Comparison of ENCODE assay signal across 1 cellular context in the genomic region with DNA sequence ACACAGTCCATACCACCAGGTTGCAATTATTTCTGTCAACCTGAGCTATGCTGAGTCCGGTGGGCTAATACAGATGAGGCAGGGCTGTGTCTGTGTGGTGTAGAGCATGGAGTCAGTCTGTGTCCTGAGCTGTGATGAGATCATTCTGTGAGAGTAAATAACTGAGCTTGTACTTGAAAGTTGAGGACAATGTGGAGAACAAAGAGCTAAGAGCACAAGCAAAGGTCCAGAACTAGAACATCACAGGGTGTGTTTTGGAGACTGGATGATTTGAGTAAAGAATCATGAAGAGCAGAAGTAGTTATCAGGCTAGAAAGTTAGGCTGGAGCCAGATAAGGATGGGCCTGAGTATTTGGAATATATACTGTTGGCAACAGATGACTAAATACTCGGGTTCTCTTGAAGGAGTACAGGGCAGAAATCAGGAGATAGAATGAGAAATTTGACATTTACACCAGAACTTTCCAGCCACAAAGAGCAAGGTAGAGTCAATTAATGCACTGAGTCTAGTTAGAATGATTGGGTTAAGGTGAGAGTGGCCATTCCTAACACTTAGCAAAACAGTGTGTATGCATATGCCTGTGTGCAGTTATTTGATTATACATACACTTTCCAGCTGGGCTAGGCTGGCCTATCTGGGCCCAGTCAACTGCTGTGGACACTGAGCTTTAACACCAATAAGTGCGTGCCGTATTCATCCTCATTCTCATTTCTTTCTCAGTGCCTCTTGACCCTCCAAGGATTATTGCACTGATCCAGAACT.
TF ChIP-seq lines count a peak whose summit lies in the region.

No MANE protein-coding gene starts in this region.

TF ChIP-seq in HEK293, 187 proteins besides CTCF, POLR2A, EP300 and RAD21 (continued from another document):
- TF ChIP-seq, protein P1, sequence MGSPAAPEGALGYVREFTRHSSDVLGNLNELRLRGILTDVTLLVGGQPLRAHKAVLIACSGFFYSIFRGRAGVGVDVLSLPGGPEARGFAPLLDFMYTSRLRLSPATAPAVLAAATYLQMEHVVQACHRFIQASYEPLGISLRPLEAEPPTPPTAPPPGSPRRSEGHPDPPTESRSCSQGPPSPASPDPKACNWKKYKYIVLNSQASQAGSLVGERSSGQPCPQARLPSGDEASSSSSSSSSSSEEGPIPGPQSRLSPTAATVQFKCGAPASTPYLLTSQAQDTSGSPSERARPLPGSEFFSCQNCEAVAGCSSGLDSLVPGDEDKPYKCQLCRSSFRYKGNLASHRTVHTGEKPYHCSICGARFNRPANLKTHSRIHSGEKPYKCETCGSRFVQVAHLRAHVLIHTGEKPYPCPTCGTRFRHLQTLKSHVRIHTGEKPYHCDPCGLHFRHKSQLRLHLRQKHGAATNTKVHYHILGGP (tag by site-specific recombination; IDR thresholded peaks at IDR 0.05): no peak
- TF ChIP-seq SCRT2 (tag by site-specific recombination; IDR thresholded peaks at IDR 0.05) (0 out of 2 replicates have a peak, but pooled peaks have one; percentile 12), ZNF221 (tag by site-specific recombination; IDR thresholded peaks at IDR 0.05; ENCODE audit: borderline replicate concordance) (no peak), ZBTB49 (tag by site-specific recombination; IDR thresholded peaks at IDR 0.05; ENCODE audit: low read depth) (no peak), ZNF138 (tag by site-specific recombination; IDR thresholded peaks at IDR 0.05; ENCODE audit: borderline replicate concordance) (no peak), ZNF600 (tag by site-specific recombination; IDR thresholded peaks at IDR 0.05) (0 out of 2 replicates have a peak, but pooled peaks have one; percentile 39), ZBTB20 (tag by site-specific recombination; IDR thresholded peaks at IDR 0.05) (peak; percentile 67; the same call in 1 of the 2 replicates)
- TF ChIP-seq, protein P2, sequence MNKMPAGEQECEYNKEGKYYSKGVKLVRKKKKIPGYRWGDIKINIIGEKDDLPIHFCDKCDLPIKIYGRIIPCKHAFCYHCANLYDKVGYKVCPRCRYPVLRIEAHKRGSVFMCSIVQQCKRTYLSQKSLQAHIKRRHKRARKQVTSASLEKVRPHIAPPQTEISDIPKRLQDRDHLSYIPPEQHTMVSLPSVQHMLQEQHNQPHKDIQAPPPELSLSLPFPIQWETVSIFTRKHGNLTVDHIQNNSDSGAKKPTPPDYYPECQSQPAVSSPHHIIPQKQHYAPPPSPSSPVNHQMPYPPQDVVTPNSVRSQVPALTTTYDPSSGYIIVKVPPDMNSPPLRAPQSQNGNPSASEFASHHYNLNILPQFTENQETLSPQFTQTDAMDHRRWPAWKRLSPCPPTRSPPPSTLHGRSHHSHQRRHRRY (tag by site-specific recombination; IDR thresholded peaks at IDR 0.05): no peak
- TF ChIP-seq, protein P3, sequence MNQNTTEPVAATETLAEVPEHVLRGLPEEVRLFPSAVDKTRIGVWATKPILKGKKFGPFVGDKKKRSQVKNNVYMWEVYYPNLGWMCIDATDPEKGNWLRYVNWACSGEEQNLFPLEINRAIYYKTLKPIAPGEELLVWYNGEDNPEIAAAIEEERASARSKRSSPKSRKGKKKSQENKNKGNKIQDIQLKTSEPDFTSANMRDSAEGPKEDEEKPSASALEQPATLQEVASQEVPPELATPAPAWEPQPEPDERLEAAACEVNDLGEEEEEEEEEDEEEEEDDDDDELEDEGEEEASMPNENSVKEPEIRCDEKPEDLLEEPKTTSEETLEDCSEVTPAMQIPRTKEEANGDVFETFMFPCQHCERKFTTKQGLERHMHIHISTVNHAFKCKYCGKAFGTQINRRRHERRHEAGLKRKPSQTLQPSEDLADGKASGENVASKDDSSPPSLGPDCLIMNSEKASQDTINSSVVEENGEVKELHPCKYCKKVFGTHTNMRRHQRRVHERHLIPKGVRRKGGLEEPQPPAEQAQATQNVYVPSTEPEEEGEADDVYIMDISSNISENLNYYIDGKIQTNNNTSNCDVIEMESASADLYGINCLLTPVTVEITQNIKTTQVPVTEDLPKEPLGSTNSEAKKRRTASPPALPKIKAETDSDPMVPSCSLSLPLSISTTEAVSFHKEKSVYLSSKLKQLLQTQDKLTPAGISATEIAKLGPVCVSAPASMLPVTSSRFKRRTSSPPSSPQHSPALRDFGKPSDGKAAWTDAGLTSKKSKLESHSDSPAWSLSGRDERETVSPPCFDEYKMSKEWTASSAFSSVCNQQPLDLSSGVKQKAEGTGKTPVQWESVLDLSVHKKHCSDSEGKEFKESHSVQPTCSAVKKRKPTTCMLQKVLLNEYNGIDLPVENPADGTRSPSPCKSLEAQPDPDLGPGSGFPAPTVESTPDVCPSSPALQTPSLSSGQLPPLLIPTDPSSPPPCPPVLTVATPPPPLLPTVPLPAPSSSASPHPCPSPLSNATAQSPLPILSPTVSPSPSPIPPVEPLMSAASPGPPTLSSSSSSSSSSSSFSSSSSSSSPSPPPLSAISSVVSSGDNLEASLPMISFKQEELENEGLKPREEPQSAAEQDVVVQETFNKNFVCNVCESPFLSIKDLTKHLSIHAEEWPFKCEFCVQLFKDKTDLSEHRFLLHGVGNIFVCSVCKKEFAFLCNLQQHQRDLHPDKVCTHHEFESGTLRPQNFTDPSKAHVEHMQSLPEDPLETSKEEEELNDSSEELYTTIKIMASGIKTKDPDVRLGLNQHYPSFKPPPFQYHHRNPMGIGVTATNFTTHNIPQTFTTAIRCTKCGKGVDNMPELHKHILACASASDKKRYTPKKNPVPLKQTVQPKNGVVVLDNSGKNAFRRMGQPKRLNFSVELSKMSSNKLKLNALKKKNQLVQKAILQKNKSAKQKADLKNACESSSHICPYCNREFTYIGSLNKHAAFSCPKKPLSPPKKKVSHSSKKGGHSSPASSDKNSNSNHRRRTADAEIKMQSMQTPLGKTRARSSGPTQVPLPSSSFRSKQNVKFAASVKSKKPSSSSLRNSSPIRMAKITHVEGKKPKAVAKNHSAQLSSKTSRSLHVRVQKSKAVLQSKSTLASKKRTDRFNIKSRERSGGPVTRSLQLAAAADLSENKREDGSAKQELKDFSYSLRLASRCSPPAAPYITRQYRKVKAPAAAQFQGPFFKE (tag by site-specific recombination; IDR thresholded peaks at IDR 0.05; ENCODE audit: borderline replicate concordance): no peak
- TF ChIP-seq, protein P4, sequence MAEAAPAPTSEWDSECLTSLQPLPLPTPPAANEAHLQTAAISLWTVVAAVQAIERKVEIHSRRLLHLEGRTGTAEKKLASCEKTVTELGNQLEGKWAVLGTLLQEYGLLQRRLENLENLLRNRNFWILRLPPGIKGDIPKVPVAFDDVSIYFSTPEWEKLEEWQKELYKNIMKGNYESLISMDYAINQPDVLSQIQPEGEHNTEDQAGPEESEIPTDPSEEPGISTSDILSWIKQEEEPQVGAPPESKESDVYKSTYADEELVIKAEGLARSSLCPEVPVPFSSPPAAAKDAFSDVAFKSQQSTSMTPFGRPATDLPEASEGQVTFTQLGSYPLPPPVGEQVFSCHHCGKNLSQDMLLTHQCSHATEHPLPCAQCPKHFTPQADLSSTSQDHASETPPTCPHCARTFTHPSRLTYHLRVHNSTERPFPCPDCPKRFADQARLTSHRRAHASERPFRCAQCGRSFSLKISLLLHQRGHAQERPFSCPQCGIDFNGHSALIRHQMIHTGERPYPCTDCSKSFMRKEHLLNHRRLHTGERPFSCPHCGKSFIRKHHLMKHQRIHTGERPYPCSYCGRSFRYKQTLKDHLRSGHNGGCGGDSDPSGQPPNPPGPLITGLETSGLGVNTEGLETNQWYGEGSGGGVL (tag by site-specific recombination; IDR thresholded peaks at IDR 0.05): no peak
